ENCODE assay signal across 2 cellular contexts in the genomic region with DNA sequence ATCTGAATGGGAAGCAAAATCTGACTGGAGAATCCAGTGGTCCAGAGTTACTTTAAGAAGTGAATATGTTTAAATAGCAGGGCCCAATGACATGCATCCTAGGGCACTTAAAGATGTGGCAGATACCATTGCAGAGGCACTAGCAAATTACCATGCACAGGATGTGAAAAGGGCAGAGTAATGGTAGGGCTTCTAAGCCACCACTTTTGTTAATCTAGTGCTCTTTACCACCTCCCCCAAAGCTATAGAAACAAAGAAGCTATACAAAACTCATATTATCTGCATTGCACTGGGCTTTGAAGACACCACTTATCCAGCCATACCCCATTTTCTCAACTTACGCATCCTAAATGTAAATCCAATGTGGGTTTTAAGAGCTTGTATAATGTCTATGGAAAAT.
TF ChIP-seq lines count a peak whose summit lies in the region.

No MANE protein-coding gene starts in this region.

TF ChIP-seq in GM23338, 12 proteins besides CTCF, POLR2A, EP300 and RAD21 (continued from another document):
- TF ChIP-seq, protein P1, sequence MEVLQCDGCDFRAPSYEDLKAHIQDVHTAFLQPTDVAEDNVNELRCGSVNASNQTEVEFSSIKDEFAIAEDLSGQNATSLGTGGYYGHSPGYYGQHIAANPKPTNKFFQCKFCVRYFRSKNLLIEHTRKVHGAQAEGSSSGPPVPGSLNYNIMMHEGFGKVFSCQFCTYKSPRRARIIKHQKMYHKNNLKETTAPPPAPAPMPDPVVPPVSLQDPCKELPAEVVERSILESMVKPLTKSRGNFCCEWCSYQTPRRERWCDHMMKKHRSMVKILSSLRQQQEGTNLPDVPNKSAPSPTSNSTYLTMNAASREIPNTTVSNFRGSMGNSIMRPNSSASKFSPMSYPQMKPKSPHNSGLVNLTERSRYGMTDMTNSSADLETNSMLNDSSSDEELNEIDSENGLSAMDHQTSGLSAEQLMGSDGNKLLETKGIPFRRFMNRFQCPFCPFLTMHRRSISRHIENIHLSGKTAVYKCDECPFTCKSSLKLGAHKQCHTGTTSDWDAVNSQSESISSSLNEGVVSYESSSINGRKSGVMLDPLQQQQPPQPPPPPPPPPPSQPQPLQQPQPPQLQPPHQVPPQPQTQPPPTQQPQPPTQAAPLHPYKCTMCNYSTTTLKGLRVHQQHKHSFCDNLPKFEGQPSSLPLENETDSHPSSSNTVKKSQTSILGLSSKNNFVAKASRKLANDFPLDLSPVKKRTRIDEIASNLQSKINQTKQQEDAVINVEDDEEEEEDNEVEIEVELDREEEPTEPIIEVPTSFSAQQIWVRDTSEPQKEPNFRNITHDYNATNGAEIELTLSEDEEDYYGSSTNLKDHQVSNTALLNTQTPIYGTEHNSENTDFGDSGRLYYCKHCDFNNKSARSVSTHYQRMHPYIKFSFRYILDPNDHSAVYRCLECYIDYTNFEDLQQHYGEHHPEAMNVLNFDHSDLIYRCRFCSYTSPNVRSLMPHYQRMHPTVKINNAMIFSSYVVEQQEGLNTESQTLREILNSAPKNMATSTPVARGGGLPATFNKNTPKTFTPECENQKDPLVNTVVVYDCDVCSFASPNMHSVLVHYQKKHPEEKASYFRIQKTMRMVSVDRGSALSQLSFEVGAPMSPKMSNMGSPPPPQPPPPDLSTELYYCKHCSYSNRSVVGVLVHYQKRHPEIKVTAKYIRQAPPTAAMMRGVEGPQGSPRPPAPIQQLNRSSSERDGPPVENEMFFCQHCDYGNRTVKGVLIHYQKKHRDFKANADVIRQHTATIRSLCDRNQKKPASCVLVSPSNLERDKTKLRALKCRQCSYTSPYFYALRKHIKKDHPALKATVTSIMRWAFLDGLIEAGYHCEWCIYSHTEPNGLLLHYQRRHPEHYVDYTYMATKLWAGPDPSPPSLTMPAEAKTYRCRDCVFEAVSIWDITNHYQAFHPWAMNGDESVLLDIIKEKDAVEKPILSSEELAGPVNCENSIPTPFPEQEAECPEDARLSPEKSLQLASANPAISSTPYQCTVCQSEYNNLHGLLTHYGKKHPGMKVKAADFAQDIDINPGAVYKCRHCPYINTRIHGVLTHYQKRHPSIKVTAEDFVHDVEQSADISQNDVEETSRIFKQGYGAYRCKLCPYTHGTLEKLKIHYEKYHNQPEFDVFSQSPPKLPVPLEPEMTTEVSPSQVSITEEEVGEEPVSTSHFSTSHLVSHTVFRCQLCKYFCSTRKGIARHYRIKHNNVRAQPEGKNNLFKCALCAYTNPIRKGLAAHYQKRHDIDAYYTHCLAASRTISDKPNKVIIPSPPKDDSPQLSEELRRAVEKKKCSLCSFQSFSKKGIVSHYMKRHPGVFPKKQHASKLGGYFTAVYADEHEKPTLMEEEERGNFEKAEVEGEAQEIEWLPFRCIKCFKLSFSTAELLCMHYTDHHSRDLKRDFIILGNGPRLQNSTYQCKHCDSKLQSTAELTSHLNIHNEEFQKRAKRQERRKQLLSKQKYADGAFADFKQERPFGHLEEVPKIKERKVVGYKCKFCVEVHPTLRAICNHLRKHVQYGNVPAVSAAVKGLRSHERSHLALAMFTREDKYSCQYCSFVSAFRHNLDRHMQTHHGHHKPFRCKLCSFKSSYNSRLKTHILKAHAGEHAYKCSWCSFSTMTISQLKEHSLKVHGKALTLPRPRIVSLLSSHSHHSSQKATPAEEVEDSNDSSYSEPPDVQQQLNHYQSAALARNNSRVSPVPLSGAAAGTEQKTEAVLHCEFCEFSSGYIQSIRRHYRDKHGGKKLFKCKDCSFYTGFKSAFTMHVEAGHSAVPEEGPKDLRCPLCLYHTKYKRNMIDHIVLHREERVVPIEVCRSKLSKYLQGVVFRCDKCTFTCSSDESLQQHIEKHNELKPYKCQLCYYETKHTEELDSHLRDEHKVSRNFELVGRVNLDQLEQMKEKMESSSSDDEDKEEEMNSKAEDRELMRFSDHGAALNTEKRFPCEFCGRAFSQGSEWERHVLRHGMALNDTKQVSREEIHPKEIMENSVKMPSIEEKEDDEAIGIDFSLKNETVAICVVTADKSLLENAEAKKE (CRISPR knock-in tag; IDR thresholded peaks at IDR 0.05), result no peak
- TF ChIP-seq CREB1 (CRISPR knock-in tag; IDR thresholded peaks at IDR 0.05; ENCODE audit: low read depth), result no peak
- TF ChIP-seq ZNF331 (CRISPR knock-in tag; IDR thresholded peaks at IDR 0.05; ENCODE audit: low read depth), result no peak
- no peak for TF ChIP-seq REST (IDR thresholded peaks at IDR 0.05; ENCODE audit: unreplicated experiment)
- no peak for TF ChIP-seq ETS1 (IDR thresholded peaks at IDR 0.05)

TF ChIP-seq in K562, 482 proteins besides CTCF, POLR2A, EP300 and RAD21 (continued from another document):
- TF ChIP-seq, protein P2, sequence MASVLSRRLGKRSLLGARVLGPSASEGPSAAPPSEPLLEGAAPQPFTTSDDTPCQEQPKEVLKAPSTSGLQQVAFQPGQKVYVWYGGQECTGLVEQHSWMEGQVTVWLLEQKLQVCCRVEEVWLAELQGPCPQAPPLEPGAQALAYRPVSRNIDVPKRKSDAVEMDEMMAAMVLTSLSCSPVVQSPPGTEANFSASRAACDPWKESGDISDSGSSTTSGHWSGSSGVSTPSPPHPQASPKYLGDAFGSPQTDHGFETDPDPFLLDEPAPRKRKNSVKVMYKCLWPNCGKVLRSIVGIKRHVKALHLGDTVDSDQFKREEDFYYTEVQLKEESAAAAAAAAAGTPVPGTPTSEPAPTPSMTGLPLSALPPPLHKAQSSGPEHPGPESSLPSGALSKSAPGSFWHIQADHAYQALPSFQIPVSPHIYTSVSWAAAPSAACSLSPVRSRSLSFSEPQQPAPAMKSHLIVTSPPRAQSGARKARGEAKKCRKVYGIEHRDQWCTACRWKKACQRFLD (CRISPR knock-in tag; IDR thresholded peaks at IDR 0.05), result peak; percentile 43; the same call in 1 of the 2 replicates
- peak; percentile 66 for TF ChIP-seq WHSC1 (IDR thresholded peaks at IDR 0.05; ENCODE audit: low read length)
- TF ChIP-seq RUNX1 (IDR thresholded peaks at IDR 0.05; ENCODE audit: low read depth), result no peak
- 0 out of 2 replicates have a peak, but pooled peaks have one; percentile 5 for TF ChIP-seq KLF10 (CRISPR knock-in tag; IDR thresholded peaks at IDR 0.05)
- no peak for TF ChIP-seq CBFA2T3 (IDR thresholded peaks at IDR 0.05)
- TF ChIP-seq ZNF780A (CRISPR knock-in tag; IDR thresholded peaks at IDR 0.05), result no peak
- TF ChIP-seq ZSCAN29 (IDR thresholded peaks at IDR 0.05), result no peak
- TF ChIP-seq SRSF9 (IDR thresholded peaks at IDR 0.05; ENCODE audit: borderline replicate concordance, low read depth, low read length), result no peak
- TF ChIP-seq ZNF140 (CRISPR knock-in tag; IDR thresholded peaks at IDR 0.05), result no peak
- no peak for TF ChIP-seq XRCC5 (IDR thresholded peaks at IDR 0.05; ENCODE audit: low read depth, low read length)
